In genomic region chr15:63436872-63437375, GRCh38 we compare ENCODE assay signal across 8 cellular contexts. TPM values are rescaled to one million over a fixed set of nuclear protein-coding genes. Genes with fewer than 3 reads are reported as not detected.
DNase-seq lines count a peak whose midpoint lies in the region; ATAC-seq, FAIRE-seq and TF ChIP-seq lines count a peak whose summit lies in the region.

No MANE protein-coding gene starts in this region.

- H3K9me3 ChIP-seq in adipocyte (ENCODE audit: control insufficient read depth, low read length) (no peaks in the 10 kb centered on the region), left ventricle myocardium inferior (replicated peaks) (no peaks in the 10 kb centered on the region)

- H3K36me3 ChIP-seq in adipocyte (ENCODE audit: control insufficient read depth, insufficient read depth, low read length, severe bottlenecking), result no peaks in the 10 kb centered on the region
- no peaks in the 10 kb centered on the region for H3K36me3 ChIP-seq in left ventricle myocardium inferior

- H3K9ac ChIP-seq in adipocyte (ENCODE audit: low read length), result peak overlapping the region; percentile 37

- no peak for FAIRE-seq in urothelium cell line (lab: Jason Lieb, UNC)

- H3K4me3 ChIP-seq in adipocyte (ENCODE audit: low read length), result no peak overlapping the region
- no peak overlapping the region for H3K4me3 ChIP-seq in left ventricle myocardium inferior
- H3K4me3 ChIP-seq in retinal pigment epithelial cell (ENCODE audit: low read length), result no peak overlapping the region

- H3K27me3 ChIP-seq in adipocyte (replicated peaks; ENCODE audit: control insufficient read depth, insufficient read depth, low read length), result no peaks in the 10 kb centered on the region
- no peaks in the 10 kb centered on the region for H3K27me3 ChIP-seq in left ventricle myocardium inferior (ENCODE audit: low read depth)

- H3K4me1 ChIP-seq in adipocyte (ENCODE audit: control insufficient read depth, insufficient read depth, low read length) (peaks cover 17% of the 10 kb centered on the region), left ventricle myocardium inferior (peaks cover 25% of the 10 kb centered on the region)

- H3K27ac ChIP-seq in left ventricle myocardium inferior (replicated peaks), result peak overlapping the region; percentile 71

- DNase-seq in CMK (ENCODE audit: low read depth) (peak; percentile 71), NCI-H1092 treated with DMSO at 0.1 percent for 48 hours (lab: John Stamatoyannopoulos, UW) (peak; percentile 80), T-helper 1 cell (peak; percentile 39 to 79 (median 65)), adipocyte (ENCODE audit: low read depth) (peak; percentile 84), left ventricle myocardium inferior (peak; percentile 86), retinal pigment epithelial cell (ENCODE audit: low read depth) (peak; percentile 38), urothelium cell line (ENCODE audit: low spot score) (peak; percentile 86)

- TF ChIP-seq CTCF in left ventricle myocardium inferior (IDR thresholded peaks at IDR 0.05; ENCODE audit: borderline replicate concordance), result no peak
- no peak for TF ChIP-seq CTCF in retinal pigment epithelial cell (conservative IDR thresholded peaks at IDR 0.05; ENCODE audit: low read depth, low read length)

- no peak for ATAC-seq in HG03280 (IDR thresholded peaks at IDR 0.05; ENCODE audit: unreplicated experiment)

- intact Hi-C loops in left ventricle myocardium inferior (cut with micrococcal nuclease), result no loop called here

RNA-seq across cellular contexts. Expression of gene CA12, which starts 55.3 kb away (rescaled TPM):
- 0.25 TPM for total RNA-seq in left ventricle myocardium inferior
